ENCODE assay signal across 18 cellular contexts in the genomic region with DNA sequence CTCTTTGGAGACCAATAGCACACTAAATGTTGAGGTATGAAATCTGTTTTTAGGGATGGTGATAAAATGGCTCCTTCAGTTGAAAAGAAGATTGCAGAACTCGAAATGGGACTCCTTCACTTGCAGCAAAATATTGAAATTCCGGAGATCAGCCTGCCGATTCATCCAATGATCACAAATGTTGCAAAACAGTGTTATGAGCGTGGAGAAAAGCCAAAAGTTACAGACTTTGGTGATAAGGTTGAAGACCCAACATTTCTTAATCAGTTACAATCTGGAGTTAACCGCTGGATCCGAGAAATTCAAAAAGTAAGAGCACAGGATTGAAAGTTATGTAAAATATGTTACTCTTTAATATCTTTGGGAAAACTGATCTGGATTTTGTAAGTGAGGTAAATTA. TPM values are rescaled to one million over a fixed set of nuclear protein-coding genes. Genes with fewer than 3 reads are reported as not detected.
DNase-seq lines count a peak whose midpoint lies in the region; ATAC-seq, FAIRE-seq and TF ChIP-seq lines count a peak whose summit lies in the region.
"Had no signal": no experiment of that assay in that cellular context is flagged by ENCODE, and none has a peak within 500 bp of the region (broad histone marks: within the 10 kb centered on the region; RNA-seq: fewer than 3 reads in every experiment).

No MANE protein-coding gene starts in this region.

- H2AFZ ChIP-seq in HepG2 (ENCODE audit: low read length), result no peak overlapping the region
- no peak overlapping the region for H2AFZ ChIP-seq in mammary epithelial cell (ENCODE audit: low read depth, low read length)

- H3K4me1 ChIP-seq in HepG2 (ENCODE audit: insufficient read depth, low read length) (no peaks in the 10 kb centered on the region), right lobe of liver (peaks cover 0 to 4% (median 0%) of the 10 kb centered on the region in 4 donors), mammary epithelial cell (ENCODE audit: insufficient read depth, low read length) (peaks cover 32% of the 10 kb centered on the region)
- H3K4me1 ChIP-seq: prostate gland, testis had no signal

- no peak for ATAC-seq in HepG2
- no peak for ATAC-seq in right lobe of liver
- ATAC-seq in GM21423 (IDR thresholded peaks at IDR 0.05; ENCODE audit: unreplicated experiment), result no peak
- ATAC-seq in GM18517 (IDR thresholded peaks at IDR 0.05; ENCODE audit: unreplicated experiment), result no peak
- ATAC-seq: left ventricle myocardium superior had no signal

- no peak overlapping the region for H3K9ac ChIP-seq in HepG2 (ENCODE audit: insufficient read depth, low read depth, low read length)
- H3K9ac ChIP-seq in mammary epithelial cell (ENCODE audit: insufficient read depth, low read length), result no peak overlapping the region

- DNase-seq in HepG2 (ENCODE audit: low spot score) (no peak), right lobe of liver (no peak), mammary epithelial cell (no peak), osteocyte (ENCODE audit: extremely low spot score, unreplicated experiment) (no peak)
- DNase-seq in activated T-helper 1 cell treated with anti-CD3 and anti-CD28 coated beads, Interleukin-12 subunit alpha, Interleukin-12 subunit beta, Interleukin-2, Interleukin-4 antibody, amounts not matched to agents 30 ng/mL and 10 ng/mL and 1 ng/mL, durations not matched to agents 14 hours and 24 hours and 36 hours (ENCODE audit: low spot score), result no peak
- DNase-seq in activated CD4-positive, alpha-beta memory T cell treated with anti-CD3 and anti-CD28 coated beads, Interleukin-2, amount 10 ng/mL, durations not matched to agents 7 days and 5 days, result no peak
- DNase-seq: activated B cell treated with CpG ODN at 0.5 μM for 24 hours; activated naive CD8-positive, alpha-beta T cell treated with anti-CD3 and anti-CD28 coated beads, Interleukin-2, amount 10 ng/mL, durations not matched to agents 7 days and 5 days; hypothalamus; left ventricle myocardium superior; NCI-H2029; NCI-H526; testis had no signal

- FAIRE-seq in HepG2 (lab: Jason Lieb, UNC), result no peak
- FAIRE-seq: colon, GM18507 had no signal

- H3K36me3 Mint-ChIP-seq in osteocyte (ENCODE audit: unreplicated experiment), result peaks cover 49% of the 10 kb centered on the region
- peaks cover 41% of the 10 kb centered on the region for H3K36me3 Mint-ChIP-seq in activated T-helper 1 cell treated with anti-CD3 and anti-CD28 coated beads, Interleukin-12 subunit alpha, Interleukin-12 subunit beta, Interleukin-2, Interleukin-4 antibody, amounts not matched to agents 30 ng/mL and 10 ng/mL and 1 ng/mL, durations not matched to agents 14 hours and 24 hours and 36 hours (ENCODE audit: low read depth)
- peaks cover 68% of the 10 kb centered on the region for H3K36me3 Mint-ChIP-seq in activated CD4-positive, alpha-beta memory T cell treated with anti-CD3 and anti-CD28 coated beads, Interleukin-2, amount 10 ng/mL, durations not matched to agents 7 days and 5 days (ENCODE audit: low read depth)

- intact Hi-C loops in HepG2 (cut with micrococcal nuclease; ENCODE audit: unreplicated experiment), result no loop called here
- intact Hi-C loops in right lobe of liver (cut with DNase I), result no loop called here
- intact Hi-C loops in mammary epithelial cell (cut with micrococcal nuclease), result loop anchor here (1.0 to 2.0 kb wide), 3 partner anchors 7 to 49 kb away; no protein-coding TSS in a partner anchor
- intact Hi-C loops in activated T-helper 1 cell treated with anti-CD3 and anti-CD28 coated beads, Interleukin-12 subunit alpha, Interleukin-12 subunit beta, Interleukin-2, Interleukin-4 antibody, amounts not matched to agents 30 ng/mL and 10 ng/mL and 1 ng/mL, durations not matched to agents 14 hours and 24 hours and 36 hours (cut with micrococcal nuclease), result no loop called here

- peaks cover 8% of the 10 kb centered on the region for H3K79me2 ChIP-seq in HepG2 (ENCODE audit: insufficient read depth, low read length)
- peaks cover 70% of the 10 kb centered on the region for H3K79me2 ChIP-seq in mammary epithelial cell (ENCODE audit: insufficient read depth, low read length)

- H4K20me1 ChIP-seq in HepG2 (ENCODE audit: insufficient read depth, low read length) (no peaks in the 10 kb centered on the region), mammary epithelial cell (ENCODE audit: insufficient read depth, low read length) (no peaks in the 10 kb centered on the region)

- WGBS in HepG2 (ENCODE audit: low lambda C conversion rate), result 96% methylated on average over 6 of the region's 6 CpGs
- WGBS in right lobe of liver (ENCODE audit: insufficient coverage, low coverage, low lambda C conversion rate, missing lambda C conversion rate), result 36% methylated on average over 6 of the region's 6 CpGs
- WGBS in mammary epithelial cell (ENCODE audit: low coverage, missing lambda C conversion rate), result 78% methylated on average over 6 of the region's 6 CpGs

- POLR2A ChIA-PET in HepG2 (lab: Yijun Ruan, JAX), result no interaction called here
- POLR2A ChIA-PET in activated CD4-positive, alpha-beta memory T cell treated with anti-CD3 and anti-CD28 coated beads, Interleukin-2, amount 10 ng/mL, durations not matched to agents 7 days and 5 days (lab: Charles Lee), result no interaction called here

- dilution Hi-C loops in mammary epithelial cell (cut with HindIII; ENCODE audit: low sequenced_read_pairs), result loop anchor here (5.0 to 10.0 kb wide), 2 partner anchors 55 to 93 kb away; no protein-coding TSS in a partner anchor

- H3K27ac Mint-ChIP-seq in osteocyte (ENCODE audit: unreplicated experiment), result peak overlapping the region; percentile 74
- H3K27ac Mint-ChIP-seq in activated T-helper 1 cell treated with anti-CD3 and anti-CD28 coated beads, Interleukin-12 subunit alpha, Interleukin-12 subunit beta, Interleukin-2, Interleukin-4 antibody, amounts not matched to agents 30 ng/mL and 10 ng/mL and 1 ng/mL, durations not matched to agents 14 hours and 24 hours and 36 hours, result no peak overlapping the region
- no peak overlapping the region for H3K27ac Mint-ChIP-seq in activated CD4-positive, alpha-beta memory T cell treated with anti-CD3 and anti-CD28 coated beads, Interleukin-2, amount 10 ng/mL, durations not matched to agents 7 days and 5 days
- H3K27ac Mint-ChIP-seq: activated B cell treated with CpG ODN at 0.5 μM for 24 hours; activated naive CD8-positive, alpha-beta T cell treated with anti-CD3 and anti-CD28 coated beads, Interleukin-2, amount 10 ng/mL, durations not matched to agents 7 days and 5 days had no signal

- TF ChIP-seq CTCF in HepG2 (CRISPR knock-in tag; IDR thresholded peaks at IDR 0.05), result no peak
- TF ChIP-seq CTCF in right lobe of liver (IDR thresholded peaks at IDR 0.05), result no peak
- no peak for TF ChIP-seq CTCF in mammary epithelial cell (conservative IDR thresholded peaks at IDR 0.05 in 1 of 2, IDR thresholded peaks at IDR 0.05 in 1 of 2; ENCODE audit: extremely low read depth in 1 of 2, insufficient read depth in 1 of 2, low read depth in 1 of 2, low read length in 2 of 2)
- TF ChIP-seq CTCF in osteocyte (IDR thresholded peaks at IDR 0.05), result no peak

- H3K27ac ChIP-seq in HepG2 (ENCODE audit: extremely low read length, insufficient read depth, low read length) (no peak overlapping the region), right lobe of liver (no peak overlapping the region), mammary epithelial cell (ENCODE audit: insufficient read depth, low read depth, low read length) (peak overlapping the region; percentile 74)
- H3K27ac ChIP-seq: testis had no signal

- in situ Hi-C loops in HepG2 (cut with HindIII; ENCODE audit: extremely low pct_ligation_motif_present, low pct_unique_long_range_greater_than_20kb) (no loop called here), mammary epithelial cell (cut with MboI; ENCODE audit: low sequenced_read_pairs in 2 of 2) (no loop called here)

- no peak overlapping the region for H3K4me2 ChIP-seq in HepG2 (ENCODE audit: low read depth, low read length)
- H3K4me2 ChIP-seq in mammary epithelial cell (ENCODE audit: insufficient read depth, low read depth, low read length), result peak overlapping the region; percentile 66

- no peaks in the 10 kb centered on the region for H3K9me3 Mint-ChIP-seq in osteocyte (ENCODE audit: unreplicated experiment)
- H3K9me3 Mint-ChIP-seq in activated T-helper 1 cell treated with anti-CD3 and anti-CD28 coated beads, Interleukin-12 subunit alpha, Interleukin-12 subunit beta, Interleukin-2, Interleukin-4 antibody, amounts not matched to agents 30 ng/mL and 10 ng/mL and 1 ng/mL, durations not matched to agents 14 hours and 24 hours and 36 hours, result no peaks in the 10 kb centered on the region
- no peaks in the 10 kb centered on the region for H3K9me3 Mint-ChIP-seq in activated CD4-positive, alpha-beta memory T cell treated with anti-CD3 and anti-CD28 coated beads, Interleukin-2, amount 10 ng/mL, durations not matched to agents 7 days and 5 days
- H3K9me3 Mint-ChIP-seq: activated B cell treated with CpG ODN at 0.5 μM for 24 hours; activated naive CD8-positive, alpha-beta T cell treated with anti-CD3 and anti-CD28 coated beads, Interleukin-2, amount 10 ng/mL, durations not matched to agents 7 days and 5 days had no signal

- TF ChIP-seq POLR2A in HepG2 (IDR thresholded peaks at IDR 0.05; ENCODE audit: insufficient read depth in 1 of 2, low read depth in 2 of 2, low read length in 2 of 2), result no peak
- no peak for TF ChIP-seq POLR2A in right lobe of liver (IDR thresholded peaks at IDR 0.05)

- H3K36me3 ChIP-seq in HepG2 (replicated peaks in 1 of 2; ENCODE audit: control insufficient read depth in 1 of 2, insufficient read depth in 2 of 2, low read length in 2 of 2), result peaks cover 13 to 75% of the 10 kb centered on the region in 2 experiments
- H3K36me3 ChIP-seq in right lobe of liver, result peaks cover 0 to 76% (median 30%) of the 10 kb centered on the region in 4 donors
- peaks cover 38% of the 10 kb centered on the region for H3K36me3 ChIP-seq in mammary epithelial cell (ENCODE audit: insufficient read depth, low read length)
- H3K36me3 ChIP-seq: prostate gland had no signal

- no peaks in the 10 kb centered on the region for H3K27me3 Mint-ChIP-seq in osteocyte (ENCODE audit: unreplicated experiment)
- no peaks in the 10 kb centered on the region for H3K27me3 Mint-ChIP-seq in activated T-helper 1 cell treated with anti-CD3 and anti-CD28 coated beads, Interleukin-12 subunit alpha, Interleukin-12 subunit beta, Interleukin-2, Interleukin-4 antibody, amounts not matched to agents 30 ng/mL and 10 ng/mL and 1 ng/mL, durations not matched to agents 14 hours and 24 hours and 36 hours (ENCODE audit: insufficient read depth)
- H3K27me3 Mint-ChIP-seq in activated CD4-positive, alpha-beta memory T cell treated with anti-CD3 and anti-CD28 coated beads, Interleukin-2, amount 10 ng/mL, durations not matched to agents 7 days and 5 days, result no peaks in the 10 kb centered on the region
- H3K27me3 Mint-ChIP-seq: activated B cell treated with CpG ODN at 0.5 μM for 24 hours; activated naive CD8-positive, alpha-beta T cell treated with anti-CD3 and anti-CD28 coated beads, Interleukin-2, amount 10 ng/mL, durations not matched to agents 7 days and 5 days had no signal

- H3K4me3 ChIP-seq in HepG2 (replicated peaks in 1 of 3; ENCODE audit: insufficient read depth in 1 of 3, low read depth in 2 of 3, low read length in 3 of 3) (no peak overlapping the region), right lobe of liver (no peak overlapping the region), mammary epithelial cell (replicated peaks in 1 of 3; ENCODE audit: insufficient read depth in 1 of 3, low read depth in 2 of 3, low read length in 3 of 3) (no peak overlapping the region)
- H3K4me3 ChIP-seq: prostate gland, testis had no signal

- TF ChIP-seq RAD21 in HepG2 (CRISPR knock-in tag; IDR thresholded peaks at IDR 0.05), result no peak

- no peak overlapping the region for H3K4me3 Mint-ChIP-seq in osteocyte (ENCODE audit: unreplicated experiment)
- no peak overlapping the region for H3K4me3 Mint-ChIP-seq in activated T-helper 1 cell treated with anti-CD3 and anti-CD28 coated beads, Interleukin-12 subunit alpha, Interleukin-12 subunit beta, Interleukin-2, Interleukin-4 antibody, amounts not matched to agents 30 ng/mL and 10 ng/mL and 1 ng/mL, durations not matched to agents 14 hours and 24 hours and 36 hours
- H3K4me3 Mint-ChIP-seq in activated CD4-positive, alpha-beta memory T cell treated with anti-CD3 and anti-CD28 coated beads, Interleukin-2, amount 10 ng/mL, durations not matched to agents 7 days and 5 days, result no peak overlapping the region
- H3K4me3 Mint-ChIP-seq: activated B cell treated with CpG ODN at 0.5 μM for 24 hours; activated naive CD8-positive, alpha-beta T cell treated with anti-CD3 and anti-CD28 coated beads, Interleukin-2, amount 10 ng/mL, durations not matched to agents 7 days and 5 days had no signal

- TF ChIP-seq EP300 in HepG2 (IDR thresholded peaks at IDR 0.05; ENCODE audit: low read depth in 2 of 2, low read length in 2 of 2), result no peak
- TF ChIP-seq EP300 in HepG2 (CRISPR knock-in tag; IDR thresholded peaks at IDR 0.05; ENCODE audit: borderline replicate concordance), result no peak

- no peaks in the 10 kb centered on the region for H3K9me3 ChIP-seq in HepG2 (ENCODE audit: low read length)
- H3K9me3 ChIP-seq in right lobe of liver, result no peaks in the 10 kb centered on the region
- H3K9me3 ChIP-seq in mammary epithelial cell (replicated peaks; ENCODE audit: insufficient read depth, low read length), result no peaks in the 10 kb centered on the region
- H3K9me3 ChIP-seq: prostate gland, testis had no signal

- CTCF ChIA-PET in HepG2 (lab: Yijun Ruan, JAX; ENCODE audit: low intra/inter-chr PET ratio, low total read pairs) (no interaction called here), mammary epithelial cell (lab: Charles Lee; ENCODE audit: low non-redundant PET) (no interaction called here)
- CTCF ChIA-PET in activated CD4-positive, alpha-beta memory T cell treated with anti-CD3 and anti-CD28 coated beads, Interleukin-2, amount 10 ng/mL, durations not matched to agents 7 days and 5 days (lab: Charles Lee), result no interaction called here

- H3K27me3 ChIP-seq in HepG2 (ENCODE audit: control insufficient read depth in 1 of 2, insufficient read depth in 2 of 2, low read length in 2 of 2), result no peaks in the 10 kb centered on the region
- no peaks in the 10 kb centered on the region for H3K27me3 ChIP-seq in right lobe of liver
- no peaks in the 10 kb centered on the region for H3K27me3 ChIP-seq in mammary epithelial cell (ENCODE audit: insufficient read depth, low read length)
- H3K27me3 ChIP-seq: testis had no signal

- BruUV-seq in HepG2 (replicated peaks; lab: Mats Ljungman, UMichigan), result TSS peak; percentile 36
- TSS peak; percentile 68 for BruUV-seq in mammary epithelial cell (replicated peaks; lab: Mats Ljungman, UMichigan)

- peaks cover 32% of the 10 kb centered on the region for H3K4me1 Mint-ChIP-seq in osteocyte (ENCODE audit: unreplicated experiment)
- H3K4me1 Mint-ChIP-seq in activated T-helper 1 cell treated with anti-CD3 and anti-CD28 coated beads, Interleukin-12 subunit alpha, Interleukin-12 subunit beta, Interleukin-2, Interleukin-4 antibody, amounts not matched to agents 30 ng/mL and 10 ng/mL and 1 ng/mL, durations not matched to agents 14 hours and 24 hours and 36 hours (ENCODE audit: low read depth), result peaks cover 12% of the 10 kb centered on the region
- peaks cover 2% of the 10 kb centered on the region for H3K4me1 Mint-ChIP-seq in activated CD4-positive, alpha-beta memory T cell treated with anti-CD3 and anti-CD28 coated beads, Interleukin-2, amount 10 ng/mL, durations not matched to agents 7 days and 5 days

RNA-seq across cellular contexts. Expression of gene DYNC1H1, which starts 15.3 kb away (rescaled TPM):
- 239 and 386 TPM in 2 replicates for total RNA-seq in HepG2 (2016; rRNA removed; fragmentation: Illumina TruSeq; extraction: Trizol)
- 33.0 and 38.5 TPM in 2 replicates for total RNA-seq in HepG2 (2016; cell fraction: cytosol; rRNA removed; fragmentation: Illumina TruSeq; extraction: Trizol; ENCODE audit: low read depth)
- total RNA-seq in HepG2 (2016; cell fraction: insoluble cytoplasmic fraction; rRNA removed; fragmentation: Illumina TruSeq; extraction: Trizol), result 231 and 328 TPM in 2 replicates
- total RNA-seq in HepG2 (2016; cell fraction: membrane; rRNA removed; fragmentation: Illumina TruSeq; extraction: Trizol), result 57.3 and 69.8 TPM in 2 replicates
- 296 and 345 TPM in 2 replicates for total RNA-seq in HepG2 (2016; cell fraction: nucleus; rRNA removed; fragmentation: Illumina TruSeq; extraction: Trizol)
- 74.4 and 102 TPM in 2 replicates for polyA plus RNA-seq in HepG2 (2011; rRNA removed)
- polyA plus RNA-seq in HepG2 (2011; cell fraction: cytosol; rRNA removed), result 102 and 115 TPM in 2 replicates
- polyA plus RNA-seq in HepG2 (2011; cell fraction: nucleus; rRNA removed), result 192 and 221 TPM in 2 replicates
- polyA plus RNA-seq in HepG2 (2012), result 126 and 135 TPM in 2 replicates
- 11.1 and 13.5 TPM in 2 replicates for polyA plus RNA-seq in HepG2 (2016; cell fraction: cytosol; fragmentation: Illumina TruSeq; extraction: Trizol; ENCODE audit: low read depth)
- 132 and 159 TPM in 2 replicates for polyA plus RNA-seq in HepG2 (2016; cell fraction: insoluble cytoplasmic fraction; fragmentation: Illumina TruSeq; extraction: Trizol; ENCODE audit: low read depth)
- polyA plus RNA-seq in HepG2 (2016; cell fraction: membrane; fragmentation: Illumina TruSeq; extraction: Trizol; ENCODE audit: low read depth), result 18.9 and 22.7 TPM in 2 replicates
- 236 and 267 TPM in 2 replicates for polyA plus RNA-seq in HepG2 (2016; cell fraction: nucleus; fragmentation: Illumina TruSeq; extraction: Trizol; ENCODE audit: insufficient read depth, low read depth)
- polyA minus RNA-seq in HepG2 (2011; rRNA and poly(A)+ RNA removed; ENCODE audit: low replicate concordance), result 411 and 518 TPM in 2 replicates
- 317 and 327 TPM in 2 replicates for polyA minus RNA-seq in HepG2 (2011; cell fraction: cytosol; rRNA and poly(A)+ RNA removed)
- 190 and 258 TPM in 2 replicates for polyA minus RNA-seq in HepG2 (2011; cell fraction: nucleus; rRNA and poly(A)+ RNA removed)
- 100 to 1,000 TPM; 116 to 261 (median 161) TPM for total RNA-seq in right lobe of liver
- 100 to 1,000 TPM; 557 to 626 TPM for total RNA-seq in mammary epithelial cell
- 144 TPM for polyA plus RNA-seq in mammary epithelial cell
- polyA minus RNA-seq in mammary epithelial cell, result 733 TPM
- total RNA-seq in osteocyte, result 821 and 886 TPM in 2 replicates
- 241 and 254 TPM in 2 replicates for total RNA-seq in activated T-helper 1 cell treated with anti-CD3 and anti-CD28 coated beads, Interleukin-12 subunit alpha, Interleukin-12 subunit beta, Interleukin-2, Interleukin-4 antibody, amounts not matched to agents 30 ng/mL and 10 ng/mL and 1 ng/mL, durations not matched to agents 14 hours and 24 hours and 36 hours
- total RNA-seq in activated CD4-positive, alpha-beta memory T cell treated with anti-CD3 and anti-CD28 coated beads, Interleukin-2, amount 10 ng/mL, durations not matched to agents 7 days and 5 days, result 100 to 1,000 TPM; 223 to 241 TPM
